ENCODE assay signal across 8 cellular contexts in the genomic region with DNA sequence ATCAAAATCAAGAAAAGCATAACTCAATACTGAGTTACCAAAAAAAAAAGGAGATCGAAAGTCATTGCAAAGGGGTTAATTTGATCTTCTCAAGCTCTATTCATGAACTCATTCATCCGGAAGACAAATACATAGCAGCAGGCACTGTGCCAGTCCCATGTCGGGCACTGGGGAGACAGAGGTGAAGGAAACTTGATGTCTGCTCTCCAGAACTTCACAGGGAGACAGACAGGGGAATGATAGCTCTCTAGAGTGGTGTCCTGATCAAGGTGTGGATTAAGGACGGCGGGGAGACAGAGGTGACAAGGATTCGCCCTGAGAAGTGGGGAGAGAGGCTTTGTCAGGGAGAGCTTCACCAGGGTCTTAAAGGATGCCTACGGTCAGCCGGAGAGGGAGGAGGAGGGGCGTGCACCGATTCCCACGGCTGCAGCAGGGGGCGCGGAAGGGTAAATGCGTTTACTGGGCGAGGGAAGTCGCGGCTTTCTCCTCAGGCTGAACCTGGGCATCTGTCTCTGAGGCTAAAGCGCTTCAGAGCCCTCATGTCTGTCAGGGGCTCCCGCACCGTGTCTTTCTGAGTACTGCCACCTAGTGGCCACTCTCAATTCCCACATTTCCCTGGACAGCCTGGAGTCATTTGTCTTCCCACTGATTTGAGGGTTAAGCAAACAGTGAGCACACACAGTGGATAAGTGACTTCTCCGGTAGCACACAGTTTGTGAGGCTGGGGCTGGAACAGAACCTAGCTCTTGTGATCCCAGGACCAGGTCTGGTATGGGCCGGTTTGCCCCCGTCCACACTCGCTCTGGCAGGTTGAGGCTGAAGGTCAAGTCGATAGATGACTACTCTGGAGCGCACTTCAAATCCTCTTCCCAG.
DNase-seq lines count a peak whose midpoint lies in the region; ATAC-seq and TF ChIP-seq lines count a peak whose summit lies in the region.

No MANE protein-coding gene starts in this region.

- H3K4me3 Mint-ChIP-seq in chondrocyte (ENCODE audit: unreplicated experiment), result peak overlapping the region; percentile 82

- peaks cover 10% of the 10 kb centered on the region for H3K9me3 Mint-ChIP-seq in chondrocyte (ENCODE audit: low read depth)

- intact Hi-C loops in Right ventricle myocardium inferior (cut with DNase I) (no loop called here), cardiac septum (cut with DNase I) (loop anchor here (2.0 to 10.0 kb wide), 5 partner anchors 84 to 694 kb away; a partner anchor contains a TSS)

- no peaks in the 10 kb centered on the region for H3K36me3 Mint-ChIP-seq in chondrocyte (ENCODE audit: low read depth)

- H3K27ac Mint-ChIP-seq in chondrocyte (ENCODE audit: unreplicated experiment), result no peak overlapping the region

- peak; percentile 96 for TF ChIP-seq CTCF in chondrocyte (IDR thresholded peaks at IDR 0.05)

- ATAC-seq in Right ventricle myocardium inferior (peak; percentile 94), HG03135 (IDR thresholded peaks at IDR 0.05; ENCODE audit: unreplicated experiment) (peak; percentile 77)

- DNase-seq in Right ventricle myocardium inferior (ENCODE audit: missing footprints) (peak; percentile 71), cardiac septum (ENCODE audit: low spot score) (no peak), NCI-H2227 treated with DMSO at 0.1 percent for 48 hours (lab: John Stamatoyannopoulos, UW) (peak; percentile 84), chondrocyte (ENCODE audit: low spot score) (no peak), left kidney (ENCODE audit: low read depth, low spot score) (peak; percentile 95)
- DNase-seq in activated CD4-positive, CD25-positive, alpha-beta regulatory T cell treated with anti-CD3 and anti-CD28 coated beads, Interleukin-2, amount 50 U/mL, for 72 hours, result peak; percentile 62
- peak; percentile 67 to 72 for DNase-seq in stimulated activated CD4-positive, alpha-beta T cell treated with anti-CD3 and anti-CD28 coated beads, Interleukin-2, amount 100 ng/mL, for 24 hours

- peaks cover 15% of the 10 kb centered on the region for H3K4me1 Mint-ChIP-seq in chondrocyte (ENCODE audit: low read depth)

- H3K27me3 Mint-ChIP-seq in chondrocyte (ENCODE audit: low read depth), result peaks cover 1% of the 10 kb centered on the region

Comparison
In these comparisons a context has a peak if more than half of its experiments do, and no peak if none do; other contexts are left out.
1. DNase-seq: peak in Right ventricle myocardium inferior (single experiment), NCI-H2227 treated with DMSO at 0.1 percent for 48 hours (single experiment), activated CD4-positive, CD25-positive, alpha-beta regulatory T cell treated with anti-CD3 and anti-CD28 coated beads, Interleukin-2, amount 50 U/mL, for 72 hours (single experiment), left kidney (single experiment) and stimulated activated CD4-positive, alpha-beta T cell treated with anti-CD3 and anti-CD28 coated beads, Interleukin-2, amount 100 ng/mL, for 24 hours (2 of 2); none in cardiac septum (single experiment) and chondrocyte (single experiment).